Comparison of ENCODE assay signal across 2 cellular contexts in the genomic region with DNA sequence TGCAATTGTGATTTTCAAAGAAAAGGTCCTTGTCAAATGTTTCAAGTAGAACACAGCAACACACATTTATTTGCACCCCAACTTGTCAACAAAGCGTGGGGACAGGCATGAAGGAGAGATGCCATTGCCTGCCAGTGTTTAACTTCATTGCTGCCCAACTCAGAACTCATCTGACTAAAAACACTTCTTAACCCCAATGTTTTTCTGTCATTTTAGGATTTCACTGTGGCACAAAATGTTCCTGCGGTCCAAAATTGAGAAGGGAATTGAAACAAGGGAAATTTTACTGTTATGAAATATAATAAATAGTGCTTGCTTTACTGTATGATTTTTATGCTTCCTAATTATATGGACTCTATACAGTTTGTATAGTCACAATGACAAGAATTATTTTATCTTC.
TF ChIP-seq lines count a peak whose summit lies in the region.

No MANE protein-coding gene starts in this region.

TF ChIP-seq in HCT116, 20 proteins besides CTCF, POLR2A, EP300 and RAD21:
- TF ChIP-seq EZH2 (IDR thresholded peaks at IDR 0.05) (no peak), ZNF274 (IDR thresholded peaks at IDR 0.05; ENCODE audit: low read depth, low read length) (no peak)
TF ChIP-seq in HCT116: peak in this region for 0.

TF ChIP-seq in GM12878, 131 proteins besides CTCF, POLR2A, EP300 and RAD21:
- no peak for TF ChIP-seq CHD2 (IDR thresholded peaks at IDR 0.05; ENCODE audit: borderline replicate concordance, low read depth, low read length)
- TF ChIP-seq RUNX3 (IDR thresholded peaks at IDR 0.05; ENCODE audit: low read length): peak; percentile 87
- 0 out of 2 replicates have a peak, but pooled peaks have one; percentile 30 for TF ChIP-seq BCL11A (IDR thresholded peaks at IDR 0.05; ENCODE audit: low read depth, low read length)
- no peak for TF ChIP-seq MXI1 (IDR thresholded peaks at IDR 0.05; ENCODE audit: low read depth, low read length)
- TF ChIP-seq ZNF24 (IDR thresholded peaks at IDR 0.05): peak; percentile 54; the same call in 1 of the 2 replicates
- no peak for TF ChIP-seq ZZZ3 (IDR thresholded peaks at IDR 0.05; ENCODE audit: control insufficient read depth, insufficient read length, low read depth)
- TF ChIP-seq JUNB (IDR thresholded peaks at IDR 0.05): peak; percentile 88
- TF ChIP-seq SPI1 (IDR thresholded peaks at IDR 0.05; ENCODE audit: borderline replicate concordance, insufficient read depth, low read depth, low read length): peak; percentile 39; the same call in 1 of the 2 replicates
- no peak for TF ChIP-seq HDGF (IDR thresholded peaks at IDR 0.05)
- TF ChIP-seq CREM (IDR thresholded peaks at IDR 0.05; ENCODE audit: low read depth): peak; percentile 64; the same call in 1 of the 2 replicates
- 0 out of 2 replicates have a peak, but pooled peaks have one; percentile 47 for TF ChIP-seq IRF4 (IDR thresholded peaks at IDR 0.05; ENCODE audit: low read depth, low read length)
- no peak for TF ChIP-seq NRF1 (conservative IDR thresholded peaks at IDR 0.05; ENCODE audit: low read depth, low read length)
- TF ChIP-seq NFIC (IDR thresholded peaks at IDR 0.05; ENCODE audit: low read depth, low read length): peak; percentile 81; the same call in 1 of the 2 replicates
- no peak for TF ChIP-seq ZSCAN29 (IDR thresholded peaks at IDR 0.05)
- peak; percentile 43; the same call in 1 of the 2 replicates for TF ChIP-seq ZBED1 (IDR thresholded peaks at IDR 0.05; ENCODE audit: borderline replicate concordance)
- TF ChIP-seq IKZF2 (IDR thresholded peaks at IDR 0.05): peak in 1 of 2 experiments; percentile 28; a peak in 1 of 4 replicates
- 0 out of 2 replicates have a peak, but pooled peaks have one; percentile 27 for TF ChIP-seq EED (IDR thresholded peaks at IDR 0.05; ENCODE audit: low read depth)
TF ChIP-seq in GM12878: peak in this region for 11.
